10 cellular contexts compared by ENCODE assay signal in the genomic region with DNA sequence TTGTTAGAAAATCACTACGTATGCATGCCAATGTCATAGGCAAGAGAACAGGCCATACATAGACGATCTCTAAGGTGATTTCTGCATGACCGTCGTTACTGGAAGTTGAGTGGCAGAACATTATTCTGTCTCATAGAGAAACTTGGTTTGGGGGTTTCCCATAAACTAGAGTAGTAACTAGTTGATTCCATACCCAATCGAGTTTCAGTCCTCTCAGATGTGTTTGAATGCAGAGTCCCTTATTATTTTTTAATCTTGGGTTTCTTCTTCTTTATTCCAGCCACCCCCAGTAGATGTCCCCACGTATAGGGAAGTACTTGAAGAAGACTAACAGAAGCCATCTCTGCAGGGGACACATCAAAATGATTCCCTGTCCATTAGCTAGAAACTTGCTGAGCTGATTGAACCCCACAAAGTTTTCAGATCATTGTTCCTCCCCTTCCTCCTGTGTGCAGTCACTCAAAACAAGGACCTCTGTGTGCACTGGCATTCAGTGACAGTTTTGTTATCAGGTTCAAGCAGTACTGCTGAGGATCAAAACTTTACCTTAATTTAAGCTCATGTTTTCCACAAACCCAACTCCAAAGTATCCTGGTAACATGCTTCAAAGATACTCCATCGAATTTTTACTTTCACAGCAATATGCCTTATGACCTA.
DNase-seq lines count a peak whose midpoint lies in the region; ATAC-seq and TF ChIP-seq lines count a peak whose summit lies in the region.
"Had no signal": no experiment of that assay in that cellular context is flagged by ENCODE, and none has a peak within 500 bp of the region (broad histone marks: within the 10 kb centered on the region; RNA-seq: fewer than 3 reads in every experiment).

No MANE protein-coding gene starts in this region.

- H3K36me3 Mint-ChIP-seq in endodermal cell (ENCODE audit: low read depth) = peaks cover 4% of the 10 kb centered on the region

- no peaks in the 10 kb centered on the region for H3K36me3 ChIP-seq in endodermal cell (ENCODE audit: control insufficient read depth, insufficient read depth, low read length)

- H3K4me1 Mint-ChIP-seq in endodermal cell = no peaks in the 10 kb centered on the region

- WGBS in endodermal cell (ENCODE audit: insufficient coverage in 1 of 2, insufficient read length in 1 of 2), 2 experiments = 72% methylated on average over 3 to 7 of the region's 7 CpGs

- no peaks in the 10 kb centered on the region for H3K4me1 ChIP-seq in endodermal cell (ENCODE audit: control insufficient read depth, insufficient read depth, low read length)

- H3K9ac ChIP-seq in endodermal cell (ENCODE audit: extremely low read depth, low read length, poor library complexity, severe bottlenecking) = no peak overlapping the region

- no peak overlapping the region for H3K4me3 ChIP-seq in endodermal cell (ENCODE audit: low read length)

- ATAC-seq in GM18508 (IDR thresholded peaks at IDR 0.05; ENCODE audit: insufficient read depth, unreplicated experiment) = peak; percentile 91
- peak; percentile 84 for ATAC-seq in GM21447 (IDR thresholded peaks at IDR 0.05; ENCODE audit: unreplicated experiment)
- peak; percentile 83 for ATAC-seq in HG03565 (IDR thresholded peaks at IDR 0.05; ENCODE audit: unreplicated experiment)
- ATAC-seq in GM18498 (IDR thresholded peaks at IDR 0.05; ENCODE audit: unreplicated experiment) = no peak
- ATAC-seq in left lobe of liver = no peak
- ATAC-seq: esophagus mucosa; naive thymus-derived CD8-positive, alpha-beta T cell had no signal

- peak; percentile 28 for TF ChIP-seq CTCF in endodermal cell (conservative IDR thresholded peaks at IDR 0.05)

- H3K27me3 Mint-ChIP-seq in endodermal cell (ENCODE audit: insufficient read depth) = no peaks in the 10 kb centered on the region

- POLR2A ChIA-PET in HEK293T (lab: Yijun Ruan, JAX) = no interaction called here

- CTCF ChIA-PET in HEK293T (lab: Yijun Ruan, JAX) = no interaction called here

- H3K4me3 Mint-ChIP-seq in endodermal cell = no peak overlapping the region
- H3K4me3 Mint-ChIP-seq: naive thymus-derived CD8-positive, alpha-beta T cell had no signal

- H3K27ac ChIP-seq in endodermal cell (ENCODE audit: low read depth, low read length) = no peak overlapping the region

- no peaks in the 10 kb centered on the region for H3K27me3 ChIP-seq in endodermal cell (ENCODE audit: control insufficient read depth, insufficient read depth, low read length, poor library complexity, severe bottlenecking)

- H3K9me3 Mint-ChIP-seq in endodermal cell = peaks cover 31% of the 10 kb centered on the region
- H3K9me3 Mint-ChIP-seq: naive thymus-derived CD8-positive, alpha-beta T cell had no signal

- DNase-seq in endodermal cell (no peak), HEK293T (ENCODE audit: extremely low spot score) (no peak), left lobe of liver (ENCODE audit: low spot score) (no peak)
- DNase-seq: naive thymus-derived CD8-positive, alpha-beta T cell; NCI-H748 treated with DMSO at 0.1 percent for 48 hours had no signal

- peaks cover 17% of the 10 kb centered on the region for H3K9me3 ChIP-seq in endodermal cell (ENCODE audit: control insufficient read depth, low read length)

- no peak overlapping the region for H3K27ac Mint-ChIP-seq in endodermal cell
- H3K27ac Mint-ChIP-seq: naive thymus-derived CD8-positive, alpha-beta T cell had no signal

TF ChIP-seq in HEK293T, 16 proteins besides CTCF, POLR2A, EP300 and RAD21:
- TF ChIP-seq ZNF384 (IDR thresholded peaks at IDR 0.05) (no peak), L3MBTL2 (conservative IDR thresholded peaks at IDR 0.05) (no peak), ARNT (IDR thresholded peaks at IDR 0.05) (no peak), FOXM1 (IDR thresholded peaks at IDR 0.05; ENCODE audit: borderline replicate concordance) (no peak), LEF1 (IDR thresholded peaks at IDR 0.05; ENCODE audit: borderline replicate concordance) (no peak), SUZ12 (IDR thresholded peaks at IDR 0.05) (no peak), PKNOX1 (IDR thresholded peaks at IDR 0.05) (no peak), FOXK2 (IDR thresholded peaks at IDR 0.05) (no peak), SP1 (IDR thresholded peaks at IDR 0.05) (no peak), TARDBP (IDR thresholded peaks at IDR 0.05) (no peak), HDGF (IDR thresholded peaks at IDR 0.05; ENCODE audit: borderline replicate concordance) (no peak), CTBP1 (IDR thresholded peaks at IDR 0.05; ENCODE audit: borderline replicate concordance) (no peak), FOXA1 (IDR thresholded peaks at IDR 0.05) (no peak), ELF4 (IDR thresholded peaks at IDR 0.05) (no peak), BHLHE40 (IDR thresholded peaks at IDR 0.05; ENCODE audit: borderline replicate concordance) (no peak), NFRKB (IDR thresholded peaks at IDR 0.05) (no peak)

Comparison
In these comparisons a context has a peak if more than half of its experiments do, and no peak if none do; other contexts are left out.
1. ATAC-seq: peak in GM18508 (single experiment), GM21447 (single experiment) and HG03565 (single experiment); none in GM18498 (single experiment) and left lobe of liver (single experiment).